2 cellular contexts compared by ENCODE assay signal in the genomic region with DNA sequence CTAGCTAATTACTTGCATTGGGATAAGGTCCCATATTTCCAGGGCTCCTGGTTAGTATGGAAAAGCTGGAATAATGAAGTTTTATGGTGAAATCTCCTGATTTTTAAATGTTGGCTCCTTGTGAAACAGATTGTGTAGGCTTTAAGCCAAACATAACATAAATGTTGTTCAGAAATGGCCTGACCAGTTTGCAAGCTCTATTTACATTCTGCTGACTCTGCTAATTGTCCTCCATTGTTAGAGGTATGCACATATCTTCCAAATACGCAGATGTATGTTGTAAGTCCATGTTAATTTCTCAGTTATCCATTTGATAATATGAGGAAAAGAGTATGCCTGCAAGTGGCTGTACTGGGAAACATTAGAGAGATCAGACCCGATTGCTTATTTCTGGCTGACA.
TF ChIP-seq lines count a peak whose summit lies in the region.

No MANE protein-coding gene starts in this region.

TF ChIP-seq in HepG2, 621 proteins besides CTCF, POLR2A, EP300 and RAD21:
- TF ChIP-seq MAFK (conservative IDR thresholded peaks at IDR 0.05 in 1 of 2, IDR thresholded peaks at IDR 0.05 in 1 of 2; ENCODE audit: low read length in 2 of 2) (peak; percentile 90 to 96), MAFF (IDR thresholded peaks at IDR 0.05; ENCODE audit: low read depth, low read length) (peak; percentile 96)
- TF ChIP-seq, protein P1, sequence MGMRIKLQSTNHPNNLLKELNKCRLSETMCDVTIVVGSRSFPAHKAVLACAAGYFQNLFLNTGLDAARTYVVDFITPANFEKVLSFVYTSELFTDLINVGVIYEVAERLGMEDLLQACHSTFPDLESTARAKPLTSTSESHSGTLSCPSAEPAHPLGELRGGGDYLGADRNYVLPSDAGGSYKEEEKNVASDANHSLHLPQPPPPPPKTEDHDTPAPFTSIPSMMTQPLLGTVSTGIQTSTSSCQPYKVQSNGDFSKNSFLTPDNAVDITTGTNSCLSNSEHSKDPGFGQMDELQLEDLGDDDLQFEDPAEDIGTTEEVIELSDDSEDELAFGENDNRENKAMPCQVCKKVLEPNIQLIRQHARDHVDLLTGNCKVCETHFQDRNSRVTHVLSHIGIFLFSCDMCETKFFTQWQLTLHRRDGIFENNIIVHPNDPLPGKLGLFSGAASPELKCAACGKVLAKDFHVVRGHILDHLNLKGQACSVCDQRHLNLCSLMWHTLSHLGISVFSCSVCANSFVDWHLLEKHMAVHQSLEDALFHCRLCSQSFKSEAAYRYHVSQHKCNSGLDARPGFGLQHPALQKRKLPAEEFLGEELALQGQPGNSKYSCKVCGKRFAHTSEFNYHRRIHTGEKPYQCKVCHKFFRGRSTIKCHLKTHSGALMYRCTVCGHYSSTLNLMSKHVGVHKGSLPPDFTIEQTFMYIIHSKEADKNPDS (CRISPR knock-in tag; IDR thresholded peaks at IDR 0.05): no peak

TF ChIP-seq in H1, 55 proteins besides CTCF, POLR2A, EP300 and RAD21:
- TF ChIP-seq, protein P2, sequence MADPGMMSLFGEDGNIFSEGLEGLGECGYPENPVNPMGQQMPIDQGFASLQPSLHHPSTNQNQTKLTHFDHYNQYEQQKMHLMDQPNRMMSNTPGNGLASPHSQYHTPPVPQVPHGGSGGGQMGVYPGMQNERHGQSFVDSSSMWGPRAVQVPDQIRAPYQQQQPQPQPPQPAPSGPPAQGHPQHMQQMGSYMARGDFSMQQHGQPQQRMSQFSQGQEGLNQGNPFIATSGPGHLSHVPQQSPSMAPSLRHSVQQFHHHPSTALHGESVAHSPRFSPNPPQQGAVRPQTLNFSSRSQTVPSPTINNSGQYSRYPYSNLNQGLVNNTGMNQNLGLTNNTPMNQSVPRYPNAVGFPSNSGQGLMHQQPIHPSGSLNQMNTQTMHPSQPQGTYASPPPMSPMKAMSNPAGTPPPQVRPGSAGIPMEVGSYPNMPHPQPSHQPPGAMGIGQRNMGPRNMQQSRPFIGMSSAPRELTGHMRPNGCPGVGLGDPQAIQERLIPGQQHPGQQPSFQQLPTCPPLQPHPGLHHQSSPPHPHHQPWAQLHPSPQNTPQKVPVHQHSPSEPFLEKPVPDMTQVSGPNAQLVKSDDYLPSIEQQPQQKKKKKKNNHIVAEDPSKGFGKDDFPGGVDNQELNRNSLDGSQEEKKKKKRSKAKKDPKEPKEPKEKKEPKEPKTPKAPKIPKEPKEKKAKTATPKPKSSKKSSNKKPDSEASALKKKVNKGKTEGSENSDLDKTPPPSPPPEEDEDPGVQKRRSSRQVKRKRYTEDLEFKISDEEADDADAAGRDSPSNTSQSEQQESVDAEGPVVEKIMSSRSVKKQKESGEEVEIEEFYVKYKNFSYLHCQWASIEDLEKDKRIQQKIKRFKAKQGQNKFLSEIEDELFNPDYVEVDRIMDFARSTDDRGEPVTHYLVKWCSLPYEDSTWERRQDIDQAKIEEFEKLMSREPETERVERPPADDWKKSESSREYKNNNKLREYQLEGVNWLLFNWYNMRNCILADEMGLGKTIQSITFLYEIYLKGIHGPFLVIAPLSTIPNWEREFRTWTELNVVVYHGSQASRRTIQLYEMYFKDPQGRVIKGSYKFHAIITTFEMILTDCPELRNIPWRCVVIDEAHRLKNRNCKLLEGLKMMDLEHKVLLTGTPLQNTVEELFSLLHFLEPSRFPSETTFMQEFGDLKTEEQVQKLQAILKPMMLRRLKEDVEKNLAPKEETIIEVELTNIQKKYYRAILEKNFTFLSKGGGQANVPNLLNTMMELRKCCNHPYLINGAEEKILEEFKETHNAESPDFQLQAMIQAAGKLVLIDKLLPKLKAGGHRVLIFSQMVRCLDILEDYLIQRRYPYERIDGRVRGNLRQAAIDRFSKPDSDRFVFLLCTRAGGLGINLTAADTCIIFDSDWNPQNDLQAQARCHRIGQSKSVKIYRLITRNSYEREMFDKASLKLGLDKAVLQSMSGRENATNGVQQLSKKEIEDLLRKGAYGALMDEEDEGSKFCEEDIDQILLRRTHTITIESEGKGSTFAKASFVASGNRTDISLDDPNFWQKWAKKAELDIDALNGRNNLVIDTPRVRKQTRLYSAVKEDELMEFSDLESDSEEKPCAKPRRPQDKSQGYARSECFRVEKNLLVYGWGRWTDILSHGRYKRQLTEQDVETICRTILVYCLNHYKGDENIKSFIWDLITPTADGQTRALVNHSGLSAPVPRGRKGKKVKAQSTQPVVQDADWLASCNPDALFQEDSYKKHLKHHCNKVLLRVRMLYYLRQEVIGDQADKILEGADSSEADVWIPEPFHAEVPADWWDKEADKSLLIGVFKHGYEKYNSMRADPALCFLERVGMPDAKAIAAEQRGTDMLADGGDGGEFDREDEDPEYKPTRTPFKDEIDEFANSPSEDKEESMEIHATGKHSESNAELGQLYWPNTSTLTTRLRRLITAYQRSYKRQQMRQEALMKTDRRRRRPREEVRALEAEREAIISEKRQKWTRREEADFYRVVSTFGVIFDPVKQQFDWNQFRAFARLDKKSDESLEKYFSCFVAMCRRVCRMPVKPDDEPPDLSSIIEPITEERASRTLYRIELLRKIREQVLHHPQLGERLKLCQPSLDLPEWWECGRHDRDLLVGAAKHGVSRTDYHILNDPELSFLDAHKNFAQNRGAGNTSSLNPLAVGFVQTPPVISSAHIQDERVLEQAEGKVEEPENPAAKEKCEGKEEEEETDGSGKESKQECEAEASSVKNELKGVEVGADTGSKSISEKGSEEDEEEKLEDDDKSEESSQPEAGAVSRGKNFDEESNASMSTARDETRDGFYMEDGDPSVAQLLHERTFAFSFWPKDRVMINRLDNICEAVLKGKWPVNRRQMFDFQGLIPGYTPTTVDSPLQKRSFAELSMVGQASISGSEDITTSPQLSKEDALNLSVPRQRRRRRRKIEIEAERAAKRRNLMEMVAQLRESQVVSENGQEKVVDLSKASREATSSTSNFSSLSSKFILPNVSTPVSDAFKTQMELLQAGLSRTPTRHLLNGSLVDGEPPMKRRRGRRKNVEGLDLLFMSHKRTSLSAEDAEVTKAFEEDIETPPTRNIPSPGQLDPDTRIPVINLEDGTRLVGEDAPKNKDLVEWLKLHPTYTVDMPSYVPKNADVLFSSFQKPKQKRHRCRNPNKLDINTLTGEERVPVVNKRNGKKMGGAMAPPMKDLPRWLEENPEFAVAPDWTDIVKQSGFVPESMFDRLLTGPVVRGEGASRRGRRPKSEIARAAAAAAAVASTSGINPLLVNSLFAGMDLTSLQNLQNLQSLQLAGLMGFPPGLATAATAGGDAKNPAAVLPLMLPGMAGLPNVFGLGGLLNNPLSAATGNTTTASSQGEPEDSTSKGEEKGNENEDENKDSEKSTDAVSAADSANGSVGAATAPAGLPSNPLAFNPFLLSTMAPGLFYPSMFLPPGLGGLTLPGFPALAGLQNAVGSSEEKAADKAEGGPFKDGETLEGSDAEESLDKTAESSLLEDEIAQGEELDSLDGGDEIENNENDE (IDR thresholded peaks at IDR 0.05; ENCODE audit: insufficient replicate concordance, low read length): no peak
- no peak for TF ChIP-seq SP1 (IDR thresholded peaks at IDR 0.05; ENCODE audit: low read depth, low read length)
- TF ChIP-seq JUND (IDR thresholded peaks at IDR 0.05; ENCODE audit: low read length): no peak
- TF ChIP-seq BCL11A (IDR thresholded peaks at IDR 0.05; ENCODE audit: low read depth in 2 of 2, low read length in 2 of 2): no peak
- TF ChIP-seq, protein P3, sequence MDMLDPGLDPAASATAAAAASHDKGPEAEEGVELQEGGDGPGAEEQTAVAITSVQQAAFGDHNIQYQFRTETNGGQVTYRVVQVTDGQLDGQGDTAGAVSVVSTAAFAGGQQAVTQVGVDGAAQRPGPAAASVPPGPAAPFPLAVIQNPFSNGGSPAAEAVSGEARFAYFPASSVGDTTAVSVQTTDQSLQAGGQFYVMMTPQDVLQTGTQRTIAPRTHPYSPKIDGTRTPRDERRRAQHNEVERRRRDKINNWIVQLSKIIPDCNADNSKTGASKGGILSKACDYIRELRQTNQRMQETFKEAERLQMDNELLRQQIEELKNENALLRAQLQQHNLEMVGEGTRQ (IDR thresholded peaks at IDR 0.05; ENCODE audit: low read length): no peak
- TF ChIP-seq MAFK (IDR thresholded peaks at IDR 0.05; ENCODE audit: low read depth, low read length): peak; percentile 74
